8 cellular contexts compared by ENCODE assay signal in genomic region chr1:28437260-28437923, GRCh38.
DNase-seq lines count a peak whose midpoint lies in the region; ATAC-seq lines count a peak whose summit lies in the region.

No MANE protein-coding gene starts in this region.

- peak overlapping the region; percentile 81 for H3K9ac ChIP-seq in adipocyte (ENCODE audit: low read length)

- H3K27me3 ChIP-seq in adipocyte (replicated peaks; ENCODE audit: control insufficient read depth, insufficient read depth, low read length): no peaks in the 10 kb centered on the region
- no peaks in the 10 kb centered on the region for H3K27me3 ChIP-seq in thymus (ENCODE audit: control insufficient read depth, insufficient read depth)

- DNase-seq in NCI-H510A treated with DMSO at 0.1 percent for 48 hours (lab: John Stamatoyannopoulos, UW) (peak; percentile 34), NCI-H510A (lab: John Stamatoyannopoulos, UW) (no peak), adipocyte (ENCODE audit: low read depth) (peak; percentile 74), left colon (peak; percentile 16 to 60), GM19240 (ENCODE audit: insufficient read length, low spot score) (no peak)

- ATAC-seq in left colon (peak; percentile 89), GM21619 (IDR thresholded peaks at IDR 0.05; ENCODE audit: unreplicated experiment) (no peak), GM21526 (IDR thresholded peaks at IDR 0.05; ENCODE audit: low FRiP score, unreplicated experiment) (no peak)

- H3K36me3 ChIP-seq in adipocyte (ENCODE audit: control insufficient read depth, insufficient read depth, low read length, severe bottlenecking): no peaks in the 10 kb centered on the region
- H3K36me3 ChIP-seq in thymus (ENCODE audit: control insufficient read depth, insufficient read depth): no peaks in the 10 kb centered on the region

- H3K4me1 ChIP-seq in adipocyte (ENCODE audit: control insufficient read depth, insufficient read depth, low read length) (peaks cover 29% of the 10 kb centered on the region), thymus (ENCODE audit: control insufficient read depth, insufficient read depth, low read length) (peaks cover 7% of the 10 kb centered on the region)

- intact Hi-C loops in left colon (cut with DNase I, micrococcal nuclease): no loop called here

- H3K27ac ChIP-seq in thymus (ENCODE audit: low read depth): peak overlapping the region; percentile 65

- H3K9me3 ChIP-seq in adipocyte (ENCODE audit: control insufficient read depth, low read length) (no peaks in the 10 kb centered on the region), thymus (ENCODE audit: control insufficient read depth) (no peaks in the 10 kb centered on the region)

- peak overlapping the region; percentile 78 for H3K4me3 ChIP-seq in adipocyte (ENCODE audit: low read length)
- no peak overlapping the region for H3K4me3 ChIP-seq in thymus (ENCODE audit: low read length)

- WGBS in thymus: 95% methylated on average over 3 of the region's 3 CpGs

Comparison
In these comparisons a context has a peak if more than half of its experiments do, and no peak if none do; other contexts are left out.
1. DNase-seq: peak in NCI-H510A treated with DMSO at 0.1 percent for 48 hours (single experiment), adipocyte (single experiment) and left colon (2 of 2); none in NCI-H510A (single experiment) and GM19240 (single experiment).